ENCODE assay signal across 18 cellular contexts in genomic region chr7:95700917-95701316, GRCh38.
"Had no signal": no experiment of that assay in that cellular context is flagged by ENCODE, and none has a peak within 500 bp of the region (broad histone marks: within the 10 kb centered on the region; RNA-seq: fewer than 3 reads in every experiment).

No MANE protein-coding gene starts in this region.

- DNase-seq: dorsolateral prefrontal cortex; effector CD8-positive, alpha-beta T cell; foreskin melanocyte; heart left ventricle; hippocampal formation; left colon; left ventricle myocardium superior; mesenchymal stem cell; midbrain; nucleus accumbens; ovary; right cardiac atrium; stimulated activated CD4-positive, alpha-beta T cell treated with anti-CD3 and anti-CD28 coated beads, Interleukin-2, amount 100 ng/mL, for 48 hours; stimulated activated naive CD4-positive, alpha-beta T cell treated with Interleukin-2 at 50 U/mL for 16 hours had no signal

- ATAC-seq: heart left ventricle; left colon; left ventricle myocardium superior; natural killer cell treated with Interleukin-12 subunit alpha and Interleukin-12 subunit beta and Interleukin-15 and Interleukin-18, amount 100 ng/mL, for 72 hours; right cardiac atrium had no signal

- H3K9me3 ChIP-seq: ovary had no signal

- H3K4me3 ChIP-seq: dorsolateral prefrontal cortex, heart left ventricle, lung, neural progenitor cell, ovary, smooth muscle cell had no signal

- H2AFZ ChIP-seq: neural progenitor cell had no signal

- H3K4me1 ChIP-seq: heart left ventricle, neural progenitor cell had no signal

- H3K4me2 ChIP-seq: neural progenitor cell, smooth muscle cell had no signal

- H3K36me3 ChIP-seq: heart left ventricle, neural progenitor cell, ovary had no signal

- H3K9ac ChIP-seq: neural progenitor cell had no signal

- H3K27ac ChIP-seq: dorsolateral prefrontal cortex, heart left ventricle, neural progenitor cell, ovary had no signal

- H3K27me3 ChIP-seq: heart left ventricle, ovary had no signal
